In the genomic region with DNA sequence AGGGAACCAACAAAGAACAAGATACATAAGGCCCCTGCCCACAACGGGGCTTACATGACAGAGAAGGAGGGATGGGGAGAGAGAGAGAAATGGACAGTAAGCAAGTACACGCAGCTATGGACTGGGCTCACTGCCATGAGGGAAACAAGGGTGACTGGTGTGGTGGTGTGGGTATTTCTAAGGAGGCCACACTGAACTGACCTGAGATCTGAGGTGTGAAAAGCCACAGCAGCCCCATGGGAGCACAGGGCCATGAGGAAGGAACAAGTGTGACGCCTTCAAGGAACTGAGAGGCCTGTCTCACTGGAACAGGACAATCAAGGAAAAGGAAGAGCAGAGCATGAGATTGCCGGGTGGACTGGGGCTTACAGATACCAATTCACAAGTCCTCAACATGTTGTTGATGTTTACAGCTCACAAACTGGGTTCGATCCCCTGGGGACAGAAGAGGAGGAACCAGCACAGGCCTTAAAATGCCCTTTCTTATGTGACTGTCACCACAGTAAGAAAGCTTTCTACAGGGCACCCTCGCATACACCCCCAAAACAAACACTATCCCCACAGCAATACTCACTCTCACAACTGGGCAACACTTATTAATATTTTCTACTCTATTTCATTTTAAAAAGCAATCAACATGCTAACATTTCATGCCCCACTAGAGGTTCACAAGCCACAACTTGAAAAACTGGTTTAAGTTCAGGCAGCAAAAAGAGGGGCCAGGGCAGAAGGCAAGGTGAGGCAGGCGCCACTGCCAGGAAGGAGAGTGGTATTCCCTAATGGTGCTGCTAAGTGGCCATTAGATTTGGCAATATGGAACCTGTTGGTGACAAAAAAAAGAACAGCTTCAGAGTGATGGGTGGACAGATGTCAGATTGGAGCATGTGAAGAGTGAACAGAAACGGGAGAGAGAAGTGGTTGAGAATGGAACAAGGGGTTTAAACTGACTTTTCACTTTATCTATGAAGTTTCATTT, we compare ENCODE assay signal across 13 cellular contexts. TPM values are rescaled to one million over a fixed set of nuclear protein-coding genes. Genes with fewer than 3 reads are reported as not detected.
DNase-seq lines count a peak whose midpoint lies in the region; ATAC-seq and TF ChIP-seq lines count a peak whose summit lies in the region.
"Had no signal": no experiment of that assay in that cellular context is flagged by ENCODE, and none has a peak within 500 bp of the region (broad histone marks: within the 10 kb centered on the region; RNA-seq: fewer than 3 reads in every experiment).

No MANE protein-coding gene starts in this region.

- POLR2A ChIA-PET in GM10248 (lab: Yijun Ruan, JAX), result interaction anchor here (0.7 kb wide), 1 partner anchor 75 kb away, joined by 3 read pairs; no protein-coding TSS in a partner anchor

- DNase-seq in GM10248 (ENCODE audit: extremely low spot score), result peak; percentile 45
- no peak for DNase-seq in T-helper 17 cell
- no peak for DNase-seq in naive B cell
- no peak for DNase-seq in NCI-H2029 treated with DMSO at 0.1 percent for 48 hours (lab: John Stamatoyannopoulos, UW)
- DNase-seq in HFFc6, result no peak
- DNase-seq in AG08396 (ENCODE audit: low spot score), result no peak
- DNase-seq: activated CD4-positive, alpha-beta T cell treated with anti-CD3 and anti-CD28 coated beads, Interleukin-2, amount 50 U/mL, for 1 hour; natural killer cell; NCI-H1048; SK-N-SH; small intestine had no signal

- H3K36me3 Mint-ChIP-seq in T-helper 17 cell (ENCODE audit: low read depth) (peaks cover 2% of the 10 kb centered on the region), naive B cell (peaks cover 0 to 11% of the 10 kb centered on the region in 2 donors), HFFc6 (ENCODE audit: low read depth) (peaks cover 5% of the 10 kb centered on the region)
- H3K36me3 Mint-ChIP-seq: natural killer cell had no signal

- H3K27me3 Mint-ChIP-seq in T-helper 17 cell (no peaks in the 10 kb centered on the region), naive B cell (no peaks in the 10 kb centered on the region), HFFc6 (ENCODE audit: insufficient read depth) (no peaks in the 10 kb centered on the region)

- ATAC-seq in GM21619 (IDR thresholded peaks at IDR 0.05; ENCODE audit: unreplicated experiment) (peak; percentile 88), T-helper 17 cell (no peak), naive B cell (ENCODE audit: low read depth in 2 of 2) (peak in 1 of 2 donors; percentile 21), GM21737 (IDR thresholded peaks at IDR 0.05; ENCODE audit: unreplicated experiment) (no peak)

- peak overlapping the region; percentile 32 for H3K27ac Mint-ChIP-seq in T-helper 17 cell
- peak overlapping the region in 4 of 6 donors; percentile 26 to 91 (median 56) for H3K27ac Mint-ChIP-seq in naive B cell
- H3K27ac Mint-ChIP-seq in HFFc6, result no peak overlapping the region

- H3K9me3 Mint-ChIP-seq in naive B cell (no peaks in the 10 kb centered on the region), HFFc6 (no peaks in the 10 kb centered on the region)
- H3K9me3 Mint-ChIP-seq: natural killer cell had no signal

- no peaks in the 10 kb centered on the region for H3K9me3 ChIP-seq in T-helper 17 cell (ENCODE audit: control insufficient read depth, low read length, poor library complexity, severe bottlenecking)
- H3K9me3 ChIP-seq: SK-N-SH had no signal

- CTCF ChIA-PET in GM10248 (lab: Yijun Ruan, JAX), result interaction anchor here (0.6 kb wide), 1 partner anchor 10 kb away, joined by 4 read pairs; no protein-coding TSS in a partner anchor

- H3K4me3 Mint-ChIP-seq in T-helper 17 cell (no peak overlapping the region), naive B cell (peak overlapping the region in 2 of 8 donors; percentile 28 to 40), HFFc6 (no peak overlapping the region)
- H3K4me3 Mint-ChIP-seq: natural killer cell had no signal

- peaks cover 4% of the 10 kb centered on the region for H3K4me1 Mint-ChIP-seq in T-helper 17 cell
- H3K4me1 Mint-ChIP-seq in naive B cell, result peaks cover 5 to 14% (median 13%) of the 10 kb centered on the region in 3 donors
- H3K4me1 Mint-ChIP-seq in HFFc6 (ENCODE audit: low read depth), result no peaks in the 10 kb centered on the region

- TF ChIP-seq CTCF in GM10248 (IDR thresholded peaks at IDR 0.05; ENCODE audit: control extremely low read depth, extremely low read depth, low read depth, missing control alignments) (no peak), HFFc6 (IDR thresholded peaks at IDR 0.05) (no peak)

RNA-seq across cellular contexts. Expression of gene TCIRG1, which starts 39.1 kb away (rescaled TPM):
- total RNA-seq in T-helper 17 cell, result 100 to 1,000 TPM; 187 to 207 TPM
- 10 to 100 TPM; 16.4 to 44.9 (median 26.6) TPM for polyA plus RNA-seq in naive B cell (ENCODE audit: low read depth in 6 of 6)
- total RNA-seq in HFFc6 (2021; fragmentation: NEBNext Ultra II Directional; extraction: Animal tissue kit (Norgen Biotek cat#: 25700)), result 100 to 1,000 TPM; 113 to 150 (median 131) TPM

RNA-seq across cellular contexts. Expression of gene CHKA, which starts 43.3 kb away (rescaled TPM):
- total RNA-seq in T-helper 17 cell, result 1 to 10 TPM; 7.4 to 9.8 TPM
- 10 to 100 TPM in 1 of 6 donors, 1 to 10 TPM in 5; 4.9 to 17.6 (median 6.4) TPM for polyA plus RNA-seq in naive B cell (ENCODE audit: low read depth in 6 of 6)
- total RNA-seq in HFFc6 (2021; fragmentation: NEBNext Ultra II Directional; extraction: Animal tissue kit (Norgen Biotek cat#: 25700)), result 1 to 10 TPM; 6.8 to 9.2 (median 7.8) TPM

RNA-seq across cellular contexts. Expression of gene NDUFS8, which starts 47.4 kb away (rescaled TPM):
- 10 to 100 TPM; 59.5 to 64.2 TPM for total RNA-seq in T-helper 17 cell
- 100 to 1,000 TPM; 110 to 130 (median 119) TPM for polyA plus RNA-seq in naive B cell (ENCODE audit: low read depth in 6 of 6)
- 100 to 1,000 TPM; 221 to 236 (median 223) TPM for total RNA-seq in HFFc6 (2021; fragmentation: NEBNext Ultra II Directional; extraction: Animal tissue kit (Norgen Biotek cat#: 25700))
